In the genomic region with DNA sequence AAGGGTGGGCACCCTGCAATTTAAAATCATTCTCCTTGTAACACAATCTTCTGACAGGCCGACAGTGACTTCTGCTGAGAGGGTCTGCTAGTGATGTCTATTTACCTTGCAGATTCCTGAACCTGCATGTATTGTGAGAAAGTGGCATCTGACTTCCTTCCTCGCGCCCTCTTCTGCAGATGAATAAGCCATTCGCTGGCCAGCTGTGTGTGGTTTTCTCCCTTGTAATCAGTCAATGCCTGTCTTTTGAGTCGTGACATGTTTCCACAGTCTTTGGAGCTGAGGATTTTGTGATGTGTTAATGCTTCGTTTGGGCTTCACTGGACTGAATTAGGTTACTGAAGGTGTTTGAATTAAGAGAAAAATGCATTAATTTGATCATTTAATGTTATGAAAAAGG, we compare ENCODE assay signal across 26 cellular contexts.
DNase-seq lines count a peak whose midpoint lies in the region; ATAC-seq and TF ChIP-seq lines count a peak whose summit lies in the region.
"Had no signal": no experiment of that assay in that cellular context is flagged by ENCODE, and none has a peak within 500 bp of the region (broad histone marks: within the 10 kb centered on the region; RNA-seq: fewer than 3 reads in every experiment).

No MANE protein-coding gene starts in this region.

- CTCF ChIA-PET in SK-N-SH (lab: Yijun Ruan, JAX): no interaction called here

- TF ChIP-seq CTCF in epithelial cell of esophagus (IDR thresholded peaks at IDR 0.05; ENCODE audit: insufficient read depth, low read depth, low read length, missing control alignments) (no peak), neural progenitor cell (IDR thresholded peaks at IDR 0.05) (no peak), SK-N-SH (IDR thresholded peaks at IDR 0.05) (no peak)

- 4% methylated on average over 6 of the region's 6 CpGs for WGBS in GM23248 (ENCODE audit: low coverage in 1 of 2, low lambda C conversion rate in 2 of 2, missing lambda C conversion rate in 2 of 2), 2 experiments
- 6% methylated on average over 6 of the region's 6 CpGs for WGBS in SK-N-SH (ENCODE audit: low lambda C conversion rate)

- no peaks in the 10 kb centered on the region for H3K79me2 ChIP-seq in neural progenitor cell (ENCODE audit: low read depth)
- H3K79me2 ChIP-seq in GM23248 (ENCODE audit: insufficient read depth): no peaks in the 10 kb centered on the region
- H3K79me2 ChIP-seq in SK-N-SH (ENCODE audit: insufficient read depth): no peaks in the 10 kb centered on the region
- H3K79me2 ChIP-seq: hepatocyte had no signal

- H3K27me3 ChIP-seq in neural progenitor cell (no peaks in the 10 kb centered on the region), GM23248 (replicated peaks; ENCODE audit: insufficient read depth) (no peaks in the 10 kb centered on the region), SK-N-SH (ENCODE audit: insufficient read depth) (no peaks in the 10 kb centered on the region)
- H3K27me3 ChIP-seq: foreskin keratinocyte, hepatocyte, tibial artery had no signal

- TF ChIP-seq EP300 in SK-N-SH (IDR thresholded peaks at IDR 0.05; ENCODE audit: borderline replicate concordance in 1 of 2, low read depth in 1 of 2, low read length in 1 of 2): no peak

- H3K4me1 ChIP-seq in neural progenitor cell: peaks cover 14% of the 10 kb centered on the region
- H3K4me1 ChIP-seq in GM23248 (ENCODE audit: insufficient read depth): no peaks in the 10 kb centered on the region
- H3K4me1 ChIP-seq in SK-N-SH (ENCODE audit: control insufficient read depth in 1 of 2, insufficient read depth in 2 of 2, low read depth in 1 of 2, low read length in 1 of 2): no peaks in the 10 kb centered on the region; a peak in 1 of 4 replicates
- H3K4me1 ChIP-seq: foreskin keratinocyte, tibial artery had no signal

- H3K27ac ChIP-seq in neural progenitor cell (no peak overlapping the region), GM23248 (no peak overlapping the region), SK-N-SH (ENCODE audit: low read depth in 2 of 2, low read length in 1 of 2) (no peak overlapping the region)
- H3K27ac ChIP-seq: foreskin keratinocyte, hepatocyte, KMS-11, tibial artery had no signal

- H3K27me3 Mint-ChIP-seq in neural progenitor cell (ENCODE audit: insufficient read depth, low read depth): no peaks in the 10 kb centered on the region

- no peaks in the 10 kb centered on the region for H3K36me3 Mint-ChIP-seq in neural progenitor cell
- H3K36me3 Mint-ChIP-seq: activated naive CD4-positive, alpha-beta T cell treated with anti-CD3 and anti-CD28 coated beads, Interleukin-2, amount 50 U/mL, for 24 hours; CD14-positive monocyte had no signal

- H3K4me3 ChIP-seq in epithelial cell of esophagus (ENCODE audit: low read length): no peak overlapping the region
- H3K4me3 ChIP-seq in neural progenitor cell: no peak overlapping the region
- no peak overlapping the region for H3K4me3 ChIP-seq in GM23248
- H3K4me3 ChIP-seq in SK-N-SH (ENCODE audit: low read depth in 2 of 2, low read length in 1 of 2): no peak overlapping the region
- H3K4me3 ChIP-seq: hepatocyte, lung, tibial artery had no signal

- H3K9me3 ChIP-seq in neural progenitor cell (ENCODE audit: low read depth): no peaks in the 10 kb centered on the region
- no peaks in the 10 kb centered on the region for H3K9me3 ChIP-seq in GM23248 (ENCODE audit: low read depth)
- no peaks in the 10 kb centered on the region for H3K9me3 ChIP-seq in SK-N-SH
- H3K9me3 ChIP-seq: tibial artery had no signal

- H3K27ac Mint-ChIP-seq in neural progenitor cell: no peak overlapping the region
- H3K27ac Mint-ChIP-seq: activated naive CD4-positive, alpha-beta T cell treated with anti-CD3 and anti-CD28 coated beads, Interleukin-2, amount 50 U/mL, for 24 hours; activated T-cell treated with anti-CD3 and anti-CD28 coated beads, Interleukin-2, amount 50 U/mL, for 72 hours; CD14-positive monocyte had no signal

- H3K36me3 ChIP-seq in neural progenitor cell: no peaks in the 10 kb centered on the region
- no peaks in the 10 kb centered on the region for H3K36me3 ChIP-seq in GM23248 (ENCODE audit: low read depth)
- no peaks in the 10 kb centered on the region for H3K36me3 ChIP-seq in SK-N-SH (replicated peaks in 1 of 2; ENCODE audit: control insufficient read depth in 1 of 2, insufficient read depth in 2 of 2, low read length in 1 of 2)
- H3K36me3 ChIP-seq: tibial artery had no signal

- peak overlapping the region; percentile 42 for H2AFZ ChIP-seq in neural progenitor cell (replicated peaks)
- no peak overlapping the region for H2AFZ ChIP-seq in GM23248
- H2AFZ ChIP-seq in SK-N-SH (ENCODE audit: low read depth): no peak overlapping the region
- H2AFZ ChIP-seq: hepatocyte had no signal

- H3K4me1 Mint-ChIP-seq in neural progenitor cell: peaks cover 16% of the 10 kb centered on the region
- H3K4me1 Mint-ChIP-seq: activated naive CD4-positive, alpha-beta T cell treated with anti-CD3 and anti-CD28 coated beads, Interleukin-2, amount 50 U/mL, for 24 hours; CD14-positive monocyte had no signal

- ATAC-seq in GM19438 (IDR thresholded peaks at IDR 0.05; ENCODE audit: low read depth, unreplicated experiment): peak; percentile 37
- peak; percentile 21 for ATAC-seq in HG03442 (IDR thresholded peaks at IDR 0.05; ENCODE audit: unreplicated experiment)
- no peak for ATAC-seq in GM18505 (IDR thresholded peaks at IDR 0.05; ENCODE audit: unreplicated experiment)
- ATAC-seq: activated CD4-positive, CD25-positive, alpha-beta regulatory T cell treated with anti-CD3 and anti-CD28 coated beads, Interleukin-2, amount 50 U/mL, for 24 hours; activated T-cell treated with anti-CD3 and anti-CD28 coated beads, Interleukin-2, amount 50 U/mL, for 72 hours; foreskin keratinocyte; HCT116; stimulated activated naive CD8-positive, alpha-beta T cell treated with anti-CD3 and anti-CD28 coated beads, Interleukin-15, Interleukin-2, amounts not matched to agents 100 U/mL and 50 U/mL, for 24 hours had no signal

- H3K9me2 ChIP-seq in GM23248 (ENCODE audit: insufficient read depth) (no peaks in the 10 kb centered on the region), SK-N-SH (no peaks in the 10 kb centered on the region)

- DNase-seq in epithelial cell of esophagus (ENCODE audit: low read depth): peak; percentile 44
- DNase-seq in neural progenitor cell (ENCODE audit: low spot score): peak; percentile 21
- DNase-seq in activated naive CD4-positive, alpha-beta T cell treated with Interleukin-2 at 50 U/mL for 16 hours: no peak
- DNase-seq in GM23248: no peak
- no peak for DNase-seq in SK-N-SH
- DNase-seq: activated T-cell treated with anti-CD3 and anti-CD28 coated beads, Interleukin-2, amount 50 U/mL, for 72 hours; aorta; erythroblast; islet precursor cell; MV-4-11; occipital lobe; stimulated activated CD4-positive, alpha-beta T cell treated with anti-CD3 and anti-CD28 coated beads, Interleukin-4, amount 100 ng/mL, for 1 hour; stimulated activated naive CD8-positive, alpha-beta T cell treated with anti-CD3 and anti-CD28 coated beads, Interleukin-15, Interleukin-2, amounts not matched to agents 100 U/mL and 50 U/mL, for 24 hours; T1000; tibial artery had no signal

- H3K9me3 Mint-ChIP-seq in neural progenitor cell: no peaks in the 10 kb centered on the region
- H3K9me3 Mint-ChIP-seq: activated naive CD4-positive, alpha-beta T cell treated with anti-CD3 and anti-CD28 coated beads, Interleukin-2, amount 50 U/mL, for 24 hours; activated T-cell treated with anti-CD3 and anti-CD28 coated beads, Interleukin-2, amount 50 U/mL, for 72 hours; CD14-positive monocyte had no signal

- H3K9ac ChIP-seq in neural progenitor cell (no peak overlapping the region), GM23248 (no peak overlapping the region), SK-N-SH (no peak overlapping the region)
- H3K9ac ChIP-seq: KMS-11 had no signal

- POLR2A ChIA-PET in SK-N-SH (lab: Yijun Ruan, JAX): no interaction called here

- H3F3A ChIP-seq in neural progenitor cell (ENCODE audit: low read depth): no peaks in the 10 kb centered on the region
- H3F3A ChIP-seq in GM23248 (ENCODE audit: insufficient read depth): no peaks in the 10 kb centered on the region
- no peaks in the 10 kb centered on the region for H3F3A ChIP-seq in SK-N-SH (replicated peaks; ENCODE audit: insufficient read depth)

- peak overlapping the region; percentile 5 for H3K4me2 ChIP-seq in neural progenitor cell
- H3K4me2 ChIP-seq in GM23248 (ENCODE audit: unreplicated experiment): no peak overlapping the region
- no peak overlapping the region for H3K4me2 ChIP-seq in SK-N-SH
- H3K4me2 ChIP-seq: hepatocyte had no signal

- H4K20me1 ChIP-seq in neural progenitor cell (ENCODE audit: low read depth): no peaks in the 10 kb centered on the region
- H4K20me1 ChIP-seq in GM23248 (ENCODE audit: insufficient read depth): no peaks in the 10 kb centered on the region
- no peaks in the 10 kb centered on the region for H4K20me1 ChIP-seq in SK-N-SH (ENCODE audit: insufficient read depth)

- in situ Hi-C loops in GM23248 (cut with MboI): no loop called here

- no peak for TF ChIP-seq POLR2A in GM18505 (IDR thresholded peaks at IDR 0.05; ENCODE audit: borderline replicate concordance, extremely low read depth, insufficient read depth, insufficient read length)

- TF ChIP-seq RAD21 in SK-N-SH (IDR thresholded peaks at IDR 0.05; ENCODE audit: low read length): no peak

- H3K4me3 Mint-ChIP-seq in neural progenitor cell: no peak overlapping the region
- H3K4me3 Mint-ChIP-seq: activated naive CD4-positive, alpha-beta T cell treated with anti-CD3 and anti-CD28 coated beads, Interleukin-2, amount 50 U/mL, for 24 hours; activated T-cell treated with anti-CD3 and anti-CD28 coated beads, Interleukin-2, amount 50 U/mL, for 72 hours; CD14-positive monocyte had no signal

TF ChIP-seq in SK-N-SH, 30 proteins besides CTCF, POLR2A, EP300 and RAD21 (continues in another document):
- TF ChIP-seq TCF12 (IDR thresholded peaks at IDR 0.05) (no peak), GABPA (IDR thresholded peaks at IDR 0.05; ENCODE audit: low read depth) (no peak), RFX5 (IDR thresholded peaks at IDR 0.05; ENCODE audit: low read length) (no peak), TEAD4 (IDR thresholded peaks at IDR 0.05; ENCODE audit: borderline replicate concordance, insufficient read depth) (no peak), RXRA (IDR thresholded peaks at IDR 0.05; ENCODE audit: borderline replicate concordance, low read depth) (no peak)
- TF ChIP-seq, protein P1, sequence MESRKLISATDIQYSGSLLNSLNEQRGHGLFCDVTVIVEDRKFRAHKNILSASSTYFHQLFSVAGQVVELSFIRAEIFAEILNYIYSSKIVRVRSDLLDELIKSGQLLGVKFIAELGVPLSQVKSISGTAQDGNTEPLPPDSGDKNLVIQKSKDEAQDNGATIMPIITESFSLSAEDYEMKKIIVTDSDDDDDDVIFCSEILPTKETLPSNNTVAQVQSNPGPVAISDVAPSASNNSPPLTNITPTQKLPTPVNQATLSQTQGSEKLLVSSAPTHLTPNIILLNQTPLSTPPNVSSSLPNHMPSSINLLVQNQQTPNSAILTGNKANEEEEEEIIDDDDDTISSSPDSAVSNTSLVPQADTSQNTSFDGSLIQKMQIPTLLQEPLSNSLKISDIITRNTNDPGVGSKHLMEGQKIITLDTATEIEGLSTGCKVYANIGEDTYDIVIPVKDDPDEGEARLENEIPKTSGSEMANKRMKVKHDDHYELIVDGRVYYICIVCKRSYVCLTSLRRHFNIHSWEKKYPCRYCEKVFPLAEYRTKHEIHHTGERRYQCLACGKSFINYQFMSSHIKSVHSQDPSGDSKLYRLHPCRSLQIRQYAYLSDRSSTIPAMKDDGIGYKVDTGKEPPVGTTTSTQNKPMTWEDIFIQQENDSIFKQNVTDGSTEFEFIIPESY (IDR thresholded peaks at IDR 0.05; ENCODE audit: borderline replicate concordance, low read depth): no peak

Comparison
In these comparisons a context has a peak if more than half of its experiments do, and no peak if none do; other contexts are left out.
1. DNase-seq: peak in epithelial cell of esophagus (single experiment) and neural progenitor cell (single experiment); none in activated naive CD4-positive, alpha-beta T cell treated with Interleukin-2 at 50 U/mL for 16 hours (single experiment), GM23248 (single experiment) and SK-N-SH (single experiment).